ENCODE assay signal across 8 cellular contexts in genomic region chr11:15941206-15941770, GRCh38.
DNase-seq lines count a peak whose midpoint lies in the region; ATAC-seq and TF ChIP-seq lines count a peak whose summit lies in the region.

No MANE protein-coding gene starts in this region.

- TF ChIP-seq CTCF in BJ (IDR thresholded peaks at IDR 0.05; ENCODE audit: insufficient read depth, low read depth, low read length), result peak; percentile 87
- TF ChIP-seq CTCF in spleen (IDR thresholded peaks at IDR 0.05 in 8 of 11, conservative IDR thresholded peaks at IDR 0.05 in 3 of 11), result peak; percentile 7 to 85 (median 68)

- H3K36me3 ChIP-seq in BJ (ENCODE audit: control insufficient read depth, insufficient read depth, low read length) (no peaks in the 10 kb centered on the region), spleen (no peaks in the 10 kb centered on the region)

- intact Hi-C loops in spleen (cut with DNase I; ENCODE audit: low total_unique reads), result no loop called here

- H3K27ac Mint-ChIP-seq in stimulated activated memory B cell treated with anti-CD40 and anti-IgM and Interleukin-4, amounts not matched to agents 10 μg/mL and 1 μg/mL and 100 μg/mL, for 72 hours, result no peak overlapping the region

- CTCF ChIA-PET in BJ (lab: Yijun Ruan, JAX), result interaction anchor here (0.6 to 3.5 kb wide), 15 partner anchors 9 to 1563 kb away, joined by 3 to 26 read pairs (median 3); no protein-coding TSS in a partner anchor

- TF ChIP-seq POLR2A in spleen (IDR thresholded peaks at IDR 0.05), result no peak

- 46 to 87% (median 50%) methylated on average over 12 to 36 of the region's 36 CpGs for WGBS in spleen, 5 donors

- H3K4me3 ChIP-seq in BJ (ENCODE audit: low read depth, low read length), result no peak overlapping the region
- H3K4me3 ChIP-seq in spleen, result no peak overlapping the region

- H3K27me3 Mint-ChIP-seq in stimulated activated memory B cell treated with anti-CD40 and anti-IgM and Interleukin-4, amounts not matched to agents 10 μg/mL and 1 μg/mL and 100 μg/mL, for 72 hours, result no peaks in the 10 kb centered on the region

- H3K27me3 ChIP-seq in BJ (ENCODE audit: control insufficient read depth, insufficient read depth, low read length) (peaks cover under 1% of the 10 kb centered on the region; the same call in 1 of the 2 replicates), spleen (replicated peaks in 1 of 7) (peaks cover 0 to 11% (median 0%) of the 10 kb centered on the region in 7 donors)

- POLR2A ChIA-PET in BJ (lab: Charles Lee), result no interaction called here

- H3K4me1 Mint-ChIP-seq in stimulated activated memory B cell treated with anti-CD40 and anti-IgM and Interleukin-4, amounts not matched to agents 10 μg/mL and 1 μg/mL and 100 μg/mL, for 72 hours, result no peaks in the 10 kb centered on the region

- H3K27ac ChIP-seq in spleen, result no peak overlapping the region

- peak; percentile 59 for ATAC-seq in GM19463 (IDR thresholded peaks at IDR 0.05; ENCODE audit: unreplicated experiment)
- no peak for ATAC-seq in stimulated activated memory B cell treated with anti-CD40 and anti-IgM and Interleukin-4, amounts not matched to agents 10 μg/mL and 1 μg/mL and 100 μg/mL, for 72 hours
- ATAC-seq in GM21390 (IDR thresholded peaks at IDR 0.05; ENCODE audit: unreplicated experiment), result no peak

- H3K4me1 ChIP-seq in spleen, result no peaks in the 10 kb centered on the region

- no peak for DNase-seq in BJ (ENCODE audit: low read depth)
- peak; percentile 22 for DNase-seq in RPMI8226
- DNase-seq in germinal center (ENCODE audit: low spot score), result peak; percentile 65
- DNase-seq in spleen, result peak; percentile 82
- DNase-seq in NCI-H187 treated with DMSO at 0.1 percent for 48 hours (lab: John Stamatoyannopoulos, UW), result no peak

- H3K36me3 Mint-ChIP-seq in stimulated activated memory B cell treated with anti-CD40 and anti-IgM and Interleukin-4, amounts not matched to agents 10 μg/mL and 1 μg/mL and 100 μg/mL, for 72 hours, result no peaks in the 10 kb centered on the region

- peaks cover 0 to 10% (median 2%) of the 10 kb centered on the region in 8 donors for H3K9me3 ChIP-seq in spleen

- H3K4me3 Mint-ChIP-seq in stimulated activated memory B cell treated with anti-CD40 and anti-IgM and Interleukin-4, amounts not matched to agents 10 μg/mL and 1 μg/mL and 100 μg/mL, for 72 hours, result no peak overlapping the region

- H3K9me3 Mint-ChIP-seq in stimulated activated memory B cell treated with anti-CD40 and anti-IgM and Interleukin-4, amounts not matched to agents 10 μg/mL and 1 μg/mL and 100 μg/mL, for 72 hours, result peaks cover 4% of the 10 kb centered on the region

Comparison
In these comparisons a context has a peak if more than half of its experiments do, and no peak if none do; other contexts are left out.
1. DNase-seq: peak in RPMI8226 (single experiment), germinal center (single experiment) and spleen (single experiment); none in BJ (single experiment) and NCI-H187 treated with DMSO at 0.1 percent for 48 hours (single experiment).